9 cellular contexts compared by ENCODE assay signal in the genomic region with DNA sequence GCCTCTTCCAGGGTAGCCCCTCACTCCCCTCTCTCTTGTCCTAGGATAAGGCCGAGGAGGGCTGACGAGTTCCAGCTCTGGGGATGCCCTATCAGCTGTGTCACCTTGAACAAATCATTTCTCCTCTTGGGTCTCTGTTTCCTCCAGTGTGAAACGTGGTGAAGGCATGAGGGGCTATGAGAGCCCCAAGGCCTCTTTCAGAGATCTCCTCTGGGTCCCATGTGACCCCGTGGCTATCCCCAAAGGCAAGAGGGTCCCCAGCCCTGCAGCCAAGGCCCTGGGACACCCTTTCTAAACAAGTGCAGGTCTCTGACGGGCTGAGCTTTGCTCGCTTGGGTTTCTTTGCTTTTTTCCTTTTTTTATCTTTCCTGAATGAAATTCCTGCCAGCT. TPM values are rescaled to one million over a fixed set of nuclear protein-coding genes. Genes with fewer than 3 reads are reported as not detected.
DNase-seq lines count a peak whose midpoint lies in the region; ATAC-seq and TF ChIP-seq lines count a peak whose summit lies in the region.
"Had no signal": no experiment of that assay in that cellular context is flagged by ENCODE, and none has a peak within 500 bp of the region (broad histone marks: within the 10 kb centered on the region; RNA-seq: fewer than 3 reads in every experiment).

No MANE protein-coding gene starts in this region.

- ATAC-seq in naive B cell (ENCODE audit: low read depth in 2 of 2) = no peak
- ATAC-seq in GM21786 (IDR thresholded peaks at IDR 0.05; ENCODE audit: unreplicated experiment) = no peak

- no peak for TF ChIP-seq CTCF in AG09309 (IDR thresholded peaks at IDR 0.05; ENCODE audit: control insufficient read depth, insufficient read depth, low read depth, low read length, missing control alignments)
- TF ChIP-seq CTCF in choroid plexus epithelial cell (conservative IDR thresholded peaks at IDR 0.05; ENCODE audit: low read depth, low read length) = no peak
- TF ChIP-seq CTCF in WERI-Rb-1 (IDR thresholded peaks at IDR 0.05; ENCODE audit: low read depth, low read length) = no peak

- peaks cover 31 to 60% (median 57%) of the 10 kb centered on the region in 3 donors for H3K27me3 Mint-ChIP-seq in naive B cell

- peak overlapping the region; percentile 39 for H3K4me3 ChIP-seq in AG09309 (ENCODE audit: control insufficient read depth, low read depth, low read length)
- peak overlapping the region; percentile 61 for H3K4me3 ChIP-seq in HUES6 (ENCODE audit: low read depth, low read length)
- H3K4me3 ChIP-seq in choroid plexus epithelial cell (ENCODE audit: low read depth, low read length) = peak overlapping the region; percentile 65
- no peak overlapping the region for H3K4me3 ChIP-seq in WERI-Rb-1 (ENCODE audit: low read depth, low read length)
- H3K4me3 ChIP-seq: body of pancreas had no signal

- H3K9ac ChIP-seq in HUES6 (ENCODE audit: low read length) = no peak overlapping the region

- H3K36me3 Mint-ChIP-seq in naive B cell = no peaks in the 10 kb centered on the region

- H3K9me3 Mint-ChIP-seq in naive B cell = no peaks in the 10 kb centered on the region

- H3K9me3 ChIP-seq in HUES6 (ENCODE audit: control insufficient read depth, insufficient read depth, low read depth, low read length) = no peaks in the 10 kb centered on the region
- H3K9me3 ChIP-seq in WERI-Rb-1 (ENCODE audit: severe bottlenecking) = no peaks in the 10 kb centered on the region
- H3K9me3 ChIP-seq: body of pancreas had no signal

- H3K4me3 Mint-ChIP-seq in naive B cell = peak overlapping the region in 7 of 8 donors; percentile 43 to 87 (median 76)

- H3K27ac ChIP-seq in HUES6 (ENCODE audit: low read depth, low read length) (no peak overlapping the region), WERI-Rb-1 (no peak overlapping the region)
- H3K27ac ChIP-seq: body of pancreas had no signal

- DNase-seq in AG09309 (ENCODE audit: low read depth) (no peak), choroid plexus epithelial cell (ENCODE audit: low read depth) (no peak), naive B cell (no peak), GM19238 (ENCODE audit: insufficient read length, low spot score) (no peak), WERI-Rb-1 (no peak), SIG-M5 (lab: John Stamatoyannopoulos, UW) (no peak)

- H3K4me1 Mint-ChIP-seq in naive B cell = peaks cover 7 to 14% (median 10%) of the 10 kb centered on the region in 3 donors

- H3K36me3 ChIP-seq in HUES6 (ENCODE audit: control insufficient read depth, insufficient read depth, low read length) (no peaks in the 10 kb centered on the region), WERI-Rb-1 (no peaks in the 10 kb centered on the region)

- peaks cover 10% of the 10 kb centered on the region; the same call in 1 of the 2 replicates for H3K4me1 ChIP-seq in HUES6 (ENCODE audit: control insufficient read depth, insufficient read depth, low read length)

- H3K27me3 ChIP-seq in HUES6 (ENCODE audit: control insufficient read depth, insufficient read depth, low read length) (peaks cover 25% of the 10 kb centered on the region), WERI-Rb-1 (ENCODE audit: insufficient read depth, low read depth, severe bottlenecking) (no peaks in the 10 kb centered on the region)

- H3K27ac Mint-ChIP-seq in naive B cell = peak overlapping the region in 1 of 6 donors; percentile 52

RNA-seq across cellular contexts. Expression of a gene that starts 25.5 kb away (rescaled TPM):
- 10 to 100 TPM; 32.8 to 53.5 (median 44.2) TPM for polyA plus RNA-seq in naive B cell (ENCODE audit: low read depth in 6 of 6)
